In genomic region chr16:20430480-20430879, GRCh38 we compare ENCODE assay signal across 7 cellular contexts. TPM values are rescaled to one million over a fixed set of nuclear protein-coding genes. Genes with fewer than 3 reads are reported as not detected.
"Had no signal": no experiment of that assay in that cellular context is flagged by ENCODE, and none has a peak within 500 bp of the region (broad histone marks: within the 10 kb centered on the region; RNA-seq: fewer than 3 reads in every experiment).

No MANE protein-coding gene starts in this region.

RNA-seq across cellular contexts. Expression of gene ACSM2A, which starts 20.8 kb away (rescaled TPM):
- total RNA-seq: GM23248, GM23338, H1, H4, H7, H9, HFFc6 had no signal
- polyA plus RNA-seq: GM23248, GM23338, H1 had no signal

RNA-seq across cellular contexts. Expression of gene ACSM5, which starts 21.1 kb away (rescaled TPM):
- total RNA-seq: GM23248, GM23338, H1, H7, H9, HFFc6 had no signal
- polyA plus RNA-seq: GM23248, GM23338, H1 had no signal

RNA-seq across cellular contexts. Expression of gene PDILT, which starts 25.9 kb away (rescaled TPM):
- total RNA-seq: GM23248, GM23338, H1, H4, H7, H9, HFFc6 had no signal
- polyA plus RNA-seq: GM23248, GM23338, H1 had no signal
